23 cellular contexts compared by ENCODE assay signal in the genomic region with DNA sequence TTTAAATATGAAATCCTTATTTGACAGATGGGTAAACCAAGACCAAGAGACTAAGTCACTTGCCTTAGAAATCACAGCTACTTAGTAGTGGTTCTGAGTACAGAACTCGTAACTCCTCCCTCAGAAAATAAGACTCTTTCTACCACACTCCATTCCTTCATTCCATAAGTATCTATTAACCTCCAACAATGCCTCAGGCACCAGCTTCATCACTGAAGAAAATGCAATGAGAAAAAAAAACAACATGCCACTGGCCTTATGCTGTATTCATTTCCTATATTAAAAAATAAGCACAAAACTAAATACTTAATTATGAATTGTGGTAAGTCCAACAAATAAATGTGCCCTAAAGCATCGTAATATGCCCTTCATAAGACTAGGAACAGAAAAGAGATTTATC. TPM values are rescaled to one million over a fixed set of nuclear protein-coding genes. Genes with fewer than 3 reads are reported as not detected.
"Had no signal": no experiment of that assay in that cellular context is flagged by ENCODE, and none has a peak within 500 bp of the region (broad histone marks: within the 10 kb centered on the region; RNA-seq: fewer than 3 reads in every experiment).

No MANE protein-coding gene starts in this region.

- DNase-seq: islet precursor cell; left ventricle myocardium inferior; midbrain; mucosa of descending colon; naive thymus-derived CD4-positive, alpha-beta T cell; nucleus accumbens; stimulated activated CD4-positive, alpha-beta T cell treated with anti-CD3 and anti-CD28 coated beads, Interleukin-12 subunit alpha, Interleukin-12 subunit beta, amount 100 ng/mL, for 4 hours; stimulated activated CD4-positive, alpha-beta T cell treated with anti-CD3 and anti-CD28 coated beads, Interleukin-15, amount 100 ng/mL, for 24 hours; stimulated activated CD4-positive, alpha-beta T cell treated with anti-CD3 and anti-CD28 coated beads, Interleukin-2, amount 100 ng/mL, for 24 hours; stimulated activated CD4-positive, alpha-beta T cell treated with anti-CD3 and anti-CD28 coated beads, Interleukin-4, amount 100 ng/mL, for 1 hour; stimulated activated naive CD4-positive, alpha-beta T cell; substantia nigra; upper lobe of left lung had no signal

- H3K9me3 ChIP-seq: left ventricle myocardium inferior, mucosa of descending colon, right atrium auricular region, tibial nerve, upper lobe of left lung, vagina had no signal

- H3K27me3 ChIP-seq: hepatocyte, right atrium auricular region, tibial nerve, upper lobe of left lung, vagina had no signal

- H3K79me2 ChIP-seq: hepatocyte, parathyroid adenoma had no signal

- H3K4me3 ChIP-seq: hepatocyte, mucosa of descending colon, right atrium auricular region, skin epidermis, tibial nerve, upper lobe of left lung, vagina had no signal

- ATAC-seq: mucosa of descending colon; naive thymus-derived CD4-positive, alpha-beta T cell; natural killer cell treated with Interleukin-12 subunit alpha and Interleukin-12 subunit beta and Interleukin-15 and Interleukin-18, amount 100 ng/mL, for 72 hours; sciatic nerve; stimulated activated effector memory CD8-positive, alpha-beta T cell treated with anti-CD3 and anti-CD28 coated beads, Interleukin-12 subunit alpha, Interleukin-12 subunit beta, amount 100 ng/mL, for 72 hours had no signal

- H2AFZ ChIP-seq: hepatocyte, parathyroid adenoma had no signal

- H3K4me1 ChIP-seq: left ventricle myocardium inferior, parathyroid adenoma, right atrium auricular region, upper lobe of left lung, vagina had no signal

- H3K9ac ChIP-seq: parathyroid adenoma had no signal

- H3K36me3 ChIP-seq: left ventricle myocardium inferior, right atrium auricular region, tibial nerve, upper lobe of left lung, vagina had no signal

- H3K27ac ChIP-seq: left ventricle myocardium inferior, parathyroid adenoma, right atrium auricular region, tibial nerve, upper lobe of left lung, vagina had no signal

RNA-seq across cellular contexts. Expression of a gene that starts 13.5 kb away (rescaled TPM):
- total RNA-seq: lung microvascular endothelial cell; natural killer cell treated with Interleukin-12 subunit alpha and Interleukin-12 subunit beta and Interleukin-15 and Interleukin-18, amount 100 ng/mL, for 72 hours had no signal
- polyA plus RNA-seq: naive thymus-derived CD4-positive, alpha-beta T cell had no signal
